In the genomic region with DNA sequence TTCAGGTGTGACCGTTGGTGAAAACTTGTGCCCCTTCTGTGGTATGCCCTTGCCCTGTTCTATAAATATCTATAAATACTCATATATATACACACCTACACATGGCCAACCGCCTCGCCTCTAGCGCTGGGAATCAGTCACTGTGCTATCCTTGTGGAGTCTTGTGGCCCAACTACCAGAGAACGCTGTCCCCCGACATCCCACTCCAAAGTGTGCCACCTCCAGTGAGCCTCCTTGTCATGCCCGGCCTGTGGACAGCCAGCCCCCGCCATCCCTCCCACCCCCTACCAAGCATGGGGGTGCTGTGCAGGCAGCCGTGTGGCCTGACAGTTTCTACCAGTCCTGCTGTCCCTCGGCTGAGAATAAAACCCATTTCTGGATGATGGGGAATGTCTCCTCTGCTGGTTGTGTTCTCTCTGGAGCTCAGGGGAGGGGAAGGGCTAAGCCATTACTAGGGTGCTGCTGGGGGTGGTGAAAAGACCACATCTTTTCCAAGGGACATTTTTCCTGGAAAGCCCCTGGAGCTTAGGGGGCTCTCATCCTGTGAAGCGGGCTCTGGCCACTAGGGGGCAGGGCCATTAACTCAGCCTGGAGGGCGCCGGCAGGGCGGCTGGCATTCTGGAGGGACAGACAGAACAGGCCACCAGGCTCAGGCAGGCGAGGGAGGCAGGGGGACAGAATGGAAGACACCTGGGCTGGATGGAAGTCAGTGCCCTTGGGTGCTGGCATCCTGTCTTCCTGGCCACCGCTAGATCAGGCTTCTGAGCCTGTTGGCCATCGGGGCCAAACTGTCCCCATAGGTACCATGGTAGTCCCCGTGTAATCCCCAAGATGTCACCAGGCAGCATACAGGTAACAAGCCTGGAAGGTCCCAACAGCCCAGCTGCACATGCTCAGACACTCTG, we compare ENCODE assay signal across 1 cellular context.
TF ChIP-seq lines count a peak whose summit lies in the region.

No MANE protein-coding gene starts in this region.

TF ChIP-seq in K562, 482 proteins besides CTCF, POLR2A, EP300 and RAD21 (continues in another document):
- TF ChIP-seq, protein P1, sequence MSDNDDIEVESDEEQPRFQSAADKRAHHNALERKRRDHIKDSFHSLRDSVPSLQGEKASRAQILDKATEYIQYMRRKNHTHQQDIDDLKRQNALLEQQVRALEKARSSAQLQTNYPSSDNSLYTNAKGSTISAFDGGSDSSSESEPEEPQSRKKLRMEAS (CRISPR knock-in tag; IDR thresholded peaks at IDR 0.05) = no peak
- peak in 1 of 2 experiments; percentile 52; a peak in 1 of 4 replicates for TF ChIP-seq TBL1XR1 (IDR thresholded peaks at IDR 0.05; ENCODE audit: low read length in 2 of 2)
- TF ChIP-seq GABPB2 (CRISPR knock-in tag; conservative IDR thresholded peaks at IDR 0.05) = no peak
- peak; percentile 93 for TF ChIP-seq WHSC1 (IDR thresholded peaks at IDR 0.05; ENCODE audit: low read length)
- TF ChIP-seq LARP7 (IDR thresholded peaks at IDR 0.05) = no peak; the same call in 1 of the 2 replicates
- TF ChIP-seq MIER1 (IDR thresholded peaks at IDR 0.05; ENCODE audit: low read depth) = no peak
- TF ChIP-seq KDM5B (IDR thresholded peaks at IDR 0.05; ENCODE audit: insufficient replicate concordance, low read depth, low read length) = no peak
- no peak for TF ChIP-seq MTF1 (CRISPR knock-in tag; IDR thresholded peaks at IDR 0.05; ENCODE audit: borderline replicate concordance)
- TF ChIP-seq, protein P2, sequence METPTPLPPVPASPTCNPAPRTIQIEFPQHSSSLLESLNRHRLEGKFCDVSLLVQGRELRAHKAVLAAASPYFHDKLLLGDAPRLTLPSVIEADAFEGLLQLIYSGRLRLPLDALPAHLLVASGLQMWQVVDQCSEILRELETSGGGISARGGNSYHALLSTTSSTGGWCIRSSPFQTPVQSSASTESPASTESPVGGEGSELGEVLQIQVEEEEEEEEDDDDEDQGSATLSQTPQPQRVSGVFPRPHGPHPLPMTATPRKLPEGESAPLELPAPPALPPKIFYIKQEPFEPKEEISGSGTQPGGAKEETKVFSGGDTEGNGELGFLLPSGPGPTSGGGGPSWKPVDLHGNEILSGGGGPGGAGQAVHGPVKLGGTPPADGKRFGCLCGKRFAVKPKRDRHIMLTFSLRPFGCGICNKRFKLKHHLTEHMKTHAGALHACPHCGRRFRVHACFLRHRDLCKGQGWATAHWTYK (CRISPR knock-in tag; IDR thresholded peaks at IDR 0.05) = peak; percentile 59; the same call in 1 of the 2 replicates
- no peak for TF ChIP-seq SAFB2 (IDR thresholded peaks at IDR 0.05; ENCODE audit: borderline replicate concordance, low read depth, low read length, severe bottlenecking)
- peak; percentile 31 for TF ChIP-seq NEUROD1 (IDR thresholded peaks at IDR 0.05; ENCODE audit: borderline replicate concordance, low read depth, low read length, partially characterized antibody)
- TF ChIP-seq SP2 (IDR thresholded peaks at IDR 0.05; ENCODE audit: extremely low read depth, low read depth, low read length, poor library complexity, severe bottlenecking) = peak; percentile 12
- TF ChIP-seq ZFP1 (CRISPR knock-in tag; IDR thresholded peaks at IDR 0.05) = peak; percentile 6; the same call in 1 of the 2 replicates
- peak; percentile 48; the same call in 1 of the 2 replicates for TF ChIP-seq TEAD4 (IDR thresholded peaks at IDR 0.05; ENCODE audit: low read length)
- TF ChIP-seq TEAD4 (CRISPR knock-in tag; IDR thresholded peaks at IDR 0.05; ENCODE audit: borderline replicate concordance) = no peak
- TF ChIP-seq, protein P3, sequence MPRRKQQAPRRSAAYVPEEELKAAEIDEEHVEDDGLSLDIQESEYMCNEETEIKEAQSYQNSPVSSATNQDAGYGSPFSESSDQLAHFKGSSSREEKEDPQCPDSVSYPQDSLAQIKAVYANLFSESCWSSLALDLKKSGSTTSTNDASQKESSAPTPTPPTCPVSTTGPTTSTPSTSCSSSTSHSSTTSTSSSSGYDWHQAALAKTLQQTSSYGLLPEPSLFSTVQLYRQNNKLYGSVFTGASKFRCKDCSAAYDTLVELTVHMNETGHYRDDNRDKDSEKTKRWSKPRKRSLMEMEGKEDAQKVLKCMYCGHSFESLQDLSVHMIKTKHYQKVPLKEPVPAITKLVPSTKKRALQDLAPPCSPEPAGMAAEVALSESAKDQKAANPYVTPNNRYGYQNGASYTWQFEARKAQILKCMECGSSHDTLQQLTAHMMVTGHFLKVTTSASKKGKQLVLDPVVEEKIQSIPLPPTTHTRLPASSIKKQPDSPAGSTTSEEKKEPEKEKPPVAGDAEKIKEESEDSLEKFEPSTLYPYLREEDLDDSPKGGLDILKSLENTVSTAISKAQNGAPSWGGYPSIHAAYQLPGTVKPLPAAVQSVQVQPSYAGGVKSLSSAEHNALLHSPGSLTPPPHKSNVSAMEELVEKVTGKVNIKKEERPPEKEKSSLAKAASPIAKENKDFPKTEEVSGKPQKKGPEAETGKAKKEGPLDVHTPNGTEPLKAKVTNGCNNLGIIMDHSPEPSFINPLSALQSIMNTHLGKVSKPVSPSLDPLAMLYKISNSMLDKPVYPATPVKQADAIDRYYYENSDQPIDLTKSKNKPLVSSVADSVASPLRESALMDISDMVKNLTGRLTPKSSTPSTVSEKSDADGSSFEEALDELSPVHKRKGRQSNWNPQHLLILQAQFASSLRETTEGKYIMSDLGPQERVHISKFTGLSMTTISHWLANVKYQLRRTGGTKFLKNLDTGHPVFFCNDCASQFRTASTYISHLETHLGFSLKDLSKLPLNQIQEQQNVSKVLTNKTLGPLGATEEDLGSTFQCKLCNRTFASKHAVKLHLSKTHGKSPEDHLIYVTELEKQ (CRISPR knock-in tag; IDR thresholded peaks at IDR 0.05) = no peak
- no peak for TF ChIP-seq TAF9B (IDR thresholded peaks at IDR 0.05; ENCODE audit: partially characterized antibody)
- no peak for TF ChIP-seq FOXK2 (conservative IDR thresholded peaks at IDR 0.05 in 1 of 2, IDR thresholded peaks at IDR 0.05 in 1 of 2; ENCODE audit: low read depth in 2 of 2)
- TF ChIP-seq ETV6 (IDR thresholded peaks at IDR 0.05; ENCODE audit: borderline replicate concordance in 1 of 2, low read depth in 2 of 2, low read length in 1 of 2) = peak in 1 of 2 experiments; percentile 61; a peak in 1 of 4 replicates
- no peak for TF ChIP-seq ETV6 (CRISPR knock-in tag; IDR thresholded peaks at IDR 0.05; ENCODE audit: borderline replicate concordance)
- TF ChIP-seq, protein P4, sequence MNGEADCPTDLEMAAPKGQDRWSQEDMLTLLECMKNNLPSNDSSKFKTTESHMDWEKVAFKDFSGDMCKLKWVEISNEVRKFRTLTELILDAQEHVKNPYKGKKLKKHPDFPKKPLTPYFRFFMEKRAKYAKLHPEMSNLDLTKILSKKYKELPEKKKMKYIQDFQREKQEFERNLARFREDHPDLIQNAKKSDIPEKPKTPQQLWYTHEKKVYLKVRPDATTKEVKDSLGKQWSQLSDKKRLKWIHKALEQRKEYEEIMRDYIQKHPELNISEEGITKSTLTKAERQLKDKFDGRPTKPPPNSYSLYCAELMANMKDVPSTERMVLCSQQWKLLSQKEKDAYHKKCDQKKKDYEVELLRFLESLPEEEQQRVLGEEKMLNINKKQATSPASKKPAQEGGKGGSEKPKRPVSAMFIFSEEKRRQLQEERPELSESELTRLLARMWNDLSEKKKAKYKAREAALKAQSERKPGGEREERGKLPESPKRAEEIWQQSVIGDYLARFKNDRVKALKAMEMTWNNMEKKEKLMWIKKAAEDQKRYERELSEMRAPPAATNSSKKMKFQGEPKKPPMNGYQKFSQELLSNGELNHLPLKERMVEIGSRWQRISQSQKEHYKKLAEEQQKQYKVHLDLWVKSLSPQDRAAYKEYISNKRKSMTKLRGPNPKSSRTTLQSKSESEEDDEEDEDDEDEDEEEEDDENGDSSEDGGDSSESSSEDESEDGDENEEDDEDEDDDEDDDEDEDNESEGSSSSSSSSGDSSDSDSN (IDR thresholded peaks at IDR 0.05; ENCODE audit: borderline replicate concordance in 1 of 2, low read depth in 2 of 2, low read length in 2 of 2) = 0 out of 4 replicates have a peak, but pooled peaks of 1 of the 2 experiments have one; percentile 12
- 0 out of 2 replicates have a peak, but pooled peaks have one; percentile 16 for TF ChIP-seq SREBF1 (IDR thresholded peaks at IDR 0.05; ENCODE audit: borderline replicate concordance, low read depth, low read length)
- TF ChIP-seq, protein P5, sequence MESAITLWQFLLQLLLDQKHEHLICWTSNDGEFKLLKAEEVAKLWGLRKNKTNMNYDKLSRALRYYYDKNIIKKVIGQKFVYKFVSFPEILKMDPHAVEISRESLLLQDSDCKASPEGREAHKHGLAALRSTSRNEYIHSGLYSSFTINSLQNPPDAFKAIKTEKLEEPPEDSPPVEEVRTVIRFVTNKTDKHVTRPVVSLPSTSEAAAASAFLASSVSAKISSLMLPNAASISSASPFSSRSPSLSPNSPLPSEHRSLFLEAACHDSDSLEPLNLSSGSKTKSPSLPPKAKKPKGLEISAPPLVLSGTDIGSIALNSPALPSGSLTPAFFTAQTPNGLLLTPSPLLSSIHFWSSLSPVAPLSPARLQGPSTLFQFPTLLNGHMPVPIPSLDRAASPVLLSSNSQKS (CRISPR knock-in tag; IDR thresholded peaks at IDR 0.05) = no peak
- TF ChIP-seq LEF1 (IDR thresholded peaks at IDR 0.05) = no peak
- TF ChIP-seq, protein P6, sequence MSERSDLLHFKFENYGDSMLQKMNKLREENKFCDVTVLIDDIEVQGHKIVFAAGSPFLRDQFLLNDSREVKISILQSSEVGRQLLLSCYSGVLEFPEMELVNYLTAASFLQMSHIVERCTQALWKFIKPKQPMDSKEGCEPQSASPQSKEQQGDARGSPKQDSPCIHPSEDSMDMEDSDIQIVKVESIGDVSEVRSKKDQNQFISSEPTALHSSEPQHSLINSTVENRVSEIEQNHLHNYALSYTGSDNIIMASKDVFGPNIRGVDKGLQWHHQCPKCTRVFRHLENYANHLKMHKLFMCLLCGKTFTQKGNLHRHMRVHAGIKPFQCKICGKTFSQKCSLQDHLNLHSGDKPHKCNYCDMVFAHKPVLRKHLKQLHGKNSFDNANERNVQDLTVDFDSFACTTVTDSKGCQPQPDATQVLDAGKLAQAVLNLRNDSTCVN (CRISPR knock-in tag; IDR thresholded peaks at IDR 0.05) = 0 out of 2 replicates have a peak, but pooled peaks have one; percentile 42
- no peak for TF ChIP-seq ZNF253 (CRISPR knock-in tag; conservative IDR thresholded peaks at IDR 0.05)
- no peak for TF ChIP-seq SP1 (CRISPR knock-in tag; IDR thresholded peaks at IDR 0.05)
- TF ChIP-seq YBX1 (IDR thresholded peaks at IDR 0.05) = no peak
- peak; percentile 8; the same call in 1 of the 2 replicates for TF ChIP-seq NR4A1 (CRISPR knock-in tag; IDR thresholded peaks at IDR 0.05)
- TF ChIP-seq NR4A1 (tag; IDR thresholded peaks at IDR 0.05) = no peak
- TF ChIP-seq, protein P7, sequence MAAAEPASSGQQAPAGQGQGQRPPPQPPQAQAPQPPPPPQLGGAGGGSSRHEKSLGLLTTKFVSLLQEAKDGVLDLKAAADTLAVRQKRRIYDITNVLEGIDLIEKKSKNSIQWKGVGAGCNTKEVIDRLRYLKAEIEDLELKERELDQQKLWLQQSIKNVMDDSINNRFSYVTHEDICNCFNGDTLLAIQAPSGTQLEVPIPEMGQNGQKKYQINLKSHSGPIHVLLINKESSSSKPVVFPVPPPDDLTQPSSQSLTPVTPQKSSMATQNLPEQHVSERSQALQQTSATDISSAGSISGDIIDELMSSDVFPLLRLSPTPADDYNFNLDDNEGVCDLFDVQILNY (CRISPR knock-in tag; IDR thresholded peaks at IDR 0.05) = no peak
- TF ChIP-seq FUS (optimal IDR thresholded peaks at IDR 0.05; ENCODE audit: low read depth, low read length) = no peak
- TF ChIP-seq MAZ (CRISPR knock-in tag; conservative IDR thresholded peaks at IDR 0.05 in 1 of 2, IDR thresholded peaks at IDR 0.05 in 1 of 2) = peak in 1 of 2 experiments; percentile 61; a peak in 1 of 4 replicates
- no peak for TF ChIP-seq RBM14 (IDR thresholded peaks at IDR 0.05; ENCODE audit: borderline replicate concordance, insufficient read depth, low read depth, low read length)
- TF ChIP-seq CTBP1 (IDR thresholded peaks at IDR 0.05; ENCODE audit: borderline replicate concordance) = no peak
- TF ChIP-seq PTBP1 (IDR thresholded peaks at IDR 0.05; ENCODE audit: low read depth, low read length) = no peak
- peak in 1 of 2 experiments; percentile 32; a peak in 1 of 4 replicates for TF ChIP-seq SIN3A (IDR thresholded peaks at IDR 0.05; ENCODE audit: borderline replicate concordance in 2 of 2, control insufficient read depth in 1 of 2, low read depth in 2 of 2, low read length in 2 of 2)
- no peak for TF ChIP-seq ZNF75A (CRISPR knock-in tag; IDR thresholded peaks at IDR 0.05)
